ENCODE assay signal across 8 cellular contexts in the genomic region with DNA sequence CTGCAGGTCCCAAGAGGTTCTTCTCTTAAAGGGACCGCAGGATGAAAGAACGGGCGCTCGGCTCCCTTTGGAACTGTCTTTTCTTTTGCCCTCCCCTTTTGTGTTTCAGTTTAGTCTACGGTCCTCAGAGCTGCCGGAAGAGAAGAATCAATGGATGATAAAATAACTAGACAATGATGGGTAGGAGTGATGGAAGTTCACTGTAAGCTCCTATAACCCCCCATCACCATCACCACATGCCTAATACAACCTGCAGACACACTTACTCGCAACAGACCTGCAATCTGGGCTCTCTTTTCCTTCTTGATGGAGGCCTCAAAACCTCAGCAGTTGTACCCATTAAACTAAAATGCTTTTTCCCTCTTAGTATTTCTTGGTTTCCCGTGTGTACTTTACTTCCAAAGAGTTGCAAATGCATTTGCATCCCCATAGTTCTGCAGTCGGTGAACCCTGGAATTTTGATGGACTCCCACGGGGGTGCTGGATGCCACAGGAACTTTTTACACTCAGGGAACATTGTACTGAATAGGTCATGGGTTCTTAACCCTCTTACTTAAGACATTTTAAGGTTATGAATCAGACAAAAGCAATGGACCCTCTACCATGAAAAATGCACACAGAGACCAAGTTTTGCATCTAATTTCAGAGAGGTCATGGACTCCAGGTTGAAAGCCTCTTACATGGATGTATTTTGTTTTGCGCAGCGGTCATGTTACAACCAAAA. TPM values are rescaled to one million over a fixed set of nuclear protein-coding genes. Genes with fewer than 3 reads are reported as not detected.
DNase-seq lines count a peak whose midpoint lies in the region; ATAC-seq, FAIRE-seq and TF ChIP-seq lines count a peak whose summit lies in the region.

No MANE protein-coding gene starts in this region.

- H3K27me3 ChIP-seq in HepG2 (ENCODE audit: control insufficient read depth in 1 of 2, insufficient read depth in 2 of 2, low read length in 2 of 2) (no peaks in the 10 kb centered on the region), vagina (no peaks in the 10 kb centered on the region)

- TF ChIP-seq POLR2A in HepG2 (IDR thresholded peaks at IDR 0.05; ENCODE audit: insufficient read depth in 1 of 2, low read depth in 2 of 2, low read length in 2 of 2) (no peak), vagina (IDR thresholded peaks at IDR 0.05) (no peak)

- no peak for DNase-seq in stimulated activated naive CD8-positive, alpha-beta T cell treated with anti-CD3 and anti-CD28 coated beads, Interleukin-15, Interleukin-2, amounts not matched to agents 100 U/mL and 50 U/mL, for 24 hours
- DNase-seq in HepG2 (ENCODE audit: low spot score) (no peak), vagina (ENCODE audit: extremely low spot score in 2 of 2) (no peak), dermis blood vessel endothelial cell (no peak), HTR-8/SVneo (ENCODE audit: insufficient read length, low spot score) (no peak), NCI-H446 (lab: John Stamatoyannopoulos, UW) (no peak)

- in situ Hi-C loops in HepG2 (cut with HindIII; ENCODE audit: extremely low pct_ligation_motif_present, low pct_unique_long_range_greater_than_20kb) = no loop called here

- FAIRE-seq in HepG2 (lab: Jason Lieb, UNC) (no peak), HTR-8/SVneo (lab: Jason Lieb, UNC) (no peak)

- no peak for TF ChIP-seq EP300 in HepG2 (IDR thresholded peaks at IDR 0.05; ENCODE audit: low read depth in 2 of 2, low read length in 2 of 2)
- no peak for TF ChIP-seq EP300 in HepG2 (CRISPR knock-in tag; IDR thresholded peaks at IDR 0.05; ENCODE audit: borderline replicate concordance)

- H3K4me3 ChIP-seq in HepG2 (replicated peaks in 1 of 3; ENCODE audit: insufficient read depth in 1 of 3, low read depth in 2 of 3, low read length in 3 of 3) (peak overlapping the region; percentile 32 to 72 (median 62)), vagina (peak overlapping the region; percentile 65 to 73)

- H3K4me2 ChIP-seq in HepG2 (ENCODE audit: low read depth, low read length) = peak overlapping the region; percentile 73

- CTCF ChIA-PET in HepG2 (lab: Yijun Ruan, JAX; ENCODE audit: low intra/inter-chr PET ratio, low total read pairs) = no interaction called here

- H3K4me1 ChIP-seq in HepG2 (ENCODE audit: insufficient read depth, low read length) (peaks cover 19% of the 10 kb centered on the region), vagina (peaks cover 16% of the 10 kb centered on the region)

- no TSS peak for BruUV-seq in HepG2 (replicated peaks; lab: Mats Ljungman, UMichigan)

- peaks cover 7% of the 10 kb centered on the region for H3K9me3 ChIP-seq in HepG2 (ENCODE audit: low read length)
- H3K9me3 ChIP-seq in vagina = no peaks in the 10 kb centered on the region

- ATAC-seq in stimulated activated naive CD8-positive, alpha-beta T cell treated with anti-CD3 and anti-CD28 coated beads, Interleukin-15, Interleukin-2, amounts not matched to agents 100 U/mL and 50 U/mL, for 24 hours = no peak
- ATAC-seq in HepG2 = no peak; the same call in 2 of the 3 replicates

- intact Hi-C loops in HepG2 (cut with micrococcal nuclease; ENCODE audit: unreplicated experiment) (loop anchor here (2.0 to 5.0 kb wide), 2 partner anchors 25 to 150 kb away; a partner anchor contains a TSS), vagina (cut with DNase I) (no loop called here)

- peaks cover 7 to 22% of the 10 kb centered on the region in 2 experiments; a peak in 3 of 5 replicates for H3K36me3 ChIP-seq in HepG2 (replicated peaks in 1 of 2; ENCODE audit: control insufficient read depth in 1 of 2, insufficient read depth in 2 of 2, low read length in 2 of 2)
- peaks cover 0 to 17% of the 10 kb centered on the region in 2 donors for H3K36me3 ChIP-seq in vagina

- no peak for TF ChIP-seq RAD21 in HepG2 (CRISPR knock-in tag; IDR thresholded peaks at IDR 0.05)

- peak overlapping the region; percentile 99 for H3K27ac Mint-ChIP-seq in stimulated activated naive CD8-positive, alpha-beta T cell treated with anti-CD3 and anti-CD28 coated beads, Interleukin-15, Interleukin-2, amounts not matched to agents 100 ng/mL and 50 ng/mL, for 24 hours
- peak overlapping the region; percentile 99 for H3K27ac Mint-ChIP-seq in activated naive CD8-positive, alpha-beta T cell

- peaks cover 35% of the 10 kb centered on the region for H3K36me3 Mint-ChIP-seq in stimulated activated naive CD8-positive, alpha-beta T cell treated with anti-CD3 and anti-CD28 coated beads, Interleukin-15, Interleukin-2, amounts not matched to agents 100 ng/mL and 50 ng/mL, for 24 hours (ENCODE audit: low read depth)
- peaks cover 5% of the 10 kb centered on the region for H3K36me3 Mint-ChIP-seq in activated naive CD8-positive, alpha-beta T cell

- H3K27ac ChIP-seq in HepG2 (ENCODE audit: extremely low read length, insufficient read depth, low read length) (peak overlapping the region; percentile 87), vagina (peak overlapping the region; percentile 91)

- no peak for TF ChIP-seq CTCF in HepG2 (CRISPR knock-in tag; IDR thresholded peaks at IDR 0.05)
- TF ChIP-seq CTCF in vagina (IDR thresholded peaks at IDR 0.05) = no peak

- no peaks in the 10 kb centered on the region for H3K79me2 ChIP-seq in HepG2 (ENCODE audit: insufficient read depth, low read length)

- H3K27me3 Mint-ChIP-seq in stimulated activated naive CD8-positive, alpha-beta T cell treated with anti-CD3 and anti-CD28 coated beads, Interleukin-15, Interleukin-2, amounts not matched to agents 100 ng/mL and 50 ng/mL, for 24 hours = no peaks in the 10 kb centered on the region
- H3K27me3 Mint-ChIP-seq in activated naive CD8-positive, alpha-beta T cell = no peaks in the 10 kb centered on the region

- H3K9ac ChIP-seq in HepG2 (ENCODE audit: insufficient read depth, low read depth, low read length) = peak overlapping the region; percentile 77

- 19% methylated on average over 12 of the region's 12 CpGs for WGBS in HepG2 (ENCODE audit: low lambda C conversion rate)

- peaks cover 42% of the 10 kb centered on the region for H3K4me1 Mint-ChIP-seq in stimulated activated naive CD8-positive, alpha-beta T cell treated with anti-CD3 and anti-CD28 coated beads, Interleukin-15, Interleukin-2, amounts not matched to agents 100 ng/mL and 50 ng/mL, for 24 hours (ENCODE audit: low read depth)
- peaks cover 45% of the 10 kb centered on the region for H3K4me1 Mint-ChIP-seq in activated naive CD8-positive, alpha-beta T cell (ENCODE audit: low read depth)

- POLR2A ChIA-PET in HepG2 (lab: Yijun Ruan, JAX) = interaction anchor here (0.8 to 1.5 kb wide), 4 partner anchors 18 to 52 kb away, joined by 3 to 6 read pairs (median 6); a partner anchor contains a TSS

- H3K9me3 Mint-ChIP-seq in stimulated activated naive CD8-positive, alpha-beta T cell treated with anti-CD3 and anti-CD28 coated beads, Interleukin-15, Interleukin-2, amounts not matched to agents 100 ng/mL and 50 ng/mL, for 24 hours = no peaks in the 10 kb centered on the region
- no peaks in the 10 kb centered on the region for H3K9me3 Mint-ChIP-seq in activated naive CD8-positive, alpha-beta T cell (ENCODE audit: low read depth)

- H4K20me1 ChIP-seq in HepG2 (ENCODE audit: insufficient read depth, low read length) = no peaks in the 10 kb centered on the region

- peak overlapping the region; percentile 61 for H2AFZ ChIP-seq in HepG2 (ENCODE audit: low read length)

- H3K4me3 Mint-ChIP-seq in stimulated activated naive CD8-positive, alpha-beta T cell treated with anti-CD3 and anti-CD28 coated beads, Interleukin-15, Interleukin-2, amounts not matched to agents 100 ng/mL and 50 ng/mL, for 24 hours = peak overlapping the region; percentile 96
- peak overlapping the region; percentile 94 for H3K4me3 Mint-ChIP-seq in activated naive CD8-positive, alpha-beta T cell

RNA-seq across cellular contexts. Expression of a gene that starts 0.6 kb away (rescaled TPM):
- total RNA-seq in HepG2 (2016; rRNA removed; fragmentation: Illumina TruSeq; extraction: Trizol) (32.0 and 36.2 TPM in 2 replicates), vagina (13.0 TPM), dermis blood vessel endothelial cell (68.8 and 73.3 TPM in 2 replicates)
- total RNA-seq in HepG2 (2016; cell fraction: cytosol; rRNA removed; fragmentation: Illumina TruSeq; extraction: Trizol; ENCODE audit: low read depth) = 4.1 and 4.4 TPM in 2 replicates
- total RNA-seq in HepG2 (2016; cell fraction: insoluble cytoplasmic fraction; rRNA removed; fragmentation: Illumina TruSeq; extraction: Trizol) = 37.2 and 39.7 TPM in 2 replicates
- 15.6 and 17.0 TPM in 2 replicates for total RNA-seq in HepG2 (2016; cell fraction: membrane; rRNA removed; fragmentation: Illumina TruSeq; extraction: Trizol)
- 44.6 and 44.7 TPM in 2 replicates for total RNA-seq in HepG2 (2016; cell fraction: nucleus; rRNA removed; fragmentation: Illumina TruSeq; extraction: Trizol)
- 17.9 and 20.3 TPM in 2 replicates for polyA plus RNA-seq in HepG2 (2011; rRNA removed)
- polyA plus RNA-seq in HepG2 (2011; cell fraction: cytosol; rRNA removed) = 7.9 and 8.2 TPM in 2 replicates
- 43.2 and 45.6 TPM in 2 replicates for polyA plus RNA-seq in HepG2 (2011; cell fraction: nucleus; rRNA removed)
- polyA plus RNA-seq in HepG2 (2012) = 11.7 and 16.5 TPM in 2 replicates
- polyA plus RNA-seq in HepG2 (2016; cell fraction: cytosol; fragmentation: Illumina TruSeq; extraction: Trizol; ENCODE audit: low read depth) = 2.7 and 2.8 TPM in 2 replicates
- 27.2 and 30.5 TPM in 2 replicates for polyA plus RNA-seq in HepG2 (2016; cell fraction: insoluble cytoplasmic fraction; fragmentation: Illumina TruSeq; extraction: Trizol; ENCODE audit: low read depth)
- 8.9 and 10.1 TPM in 2 replicates for polyA plus RNA-seq in HepG2 (2016; cell fraction: membrane; fragmentation: Illumina TruSeq; extraction: Trizol; ENCODE audit: low read depth)
- polyA plus RNA-seq in HepG2 (2016; cell fraction: nucleus; fragmentation: Illumina TruSeq; extraction: Trizol; ENCODE audit: insufficient read depth, low read depth) = 62.2 and 65.3 TPM in 2 replicates
- 33.0 and 287 TPM in 2 replicates for polyA minus RNA-seq in HepG2 (2011; rRNA and poly(A)+ RNA removed; ENCODE audit: low replicate concordance)
- 7.7 and 9.6 TPM in 2 replicates for polyA minus RNA-seq in HepG2 (2011; cell fraction: cytosol; rRNA and poly(A)+ RNA removed)
- 15.8 and 22.1 TPM in 2 replicates for polyA minus RNA-seq in HepG2 (2011; cell fraction: nucleus; rRNA and poly(A)+ RNA removed)

RNA-seq across cellular contexts. Expression of a gene that starts 20.5 kb away (rescaled TPM):
- total RNA-seq in HepG2 (2016; rRNA removed; fragmentation: Illumina TruSeq; extraction: Trizol) (18.6 and 19.5 TPM in 2 replicates), vagina (69.0 TPM), dermis blood vessel endothelial cell (45.5 and 55.3 TPM in 2 replicates)
- 7.7 and 8.5 TPM in 2 replicates for total RNA-seq in HepG2 (2016; cell fraction: cytosol; rRNA removed; fragmentation: Illumina TruSeq; extraction: Trizol; ENCODE audit: low read depth)
- total RNA-seq in HepG2 (2016; cell fraction: insoluble cytoplasmic fraction; rRNA removed; fragmentation: Illumina TruSeq; extraction: Trizol) = 18.7 and 20.1 TPM in 2 replicates
- total RNA-seq in HepG2 (2016; cell fraction: membrane; rRNA removed; fragmentation: Illumina TruSeq; extraction: Trizol) = 16.6 and 17.9 TPM in 2 replicates
- 17.8 and 19.5 TPM in 2 replicates for total RNA-seq in HepG2 (2016; cell fraction: nucleus; rRNA removed; fragmentation: Illumina TruSeq; extraction: Trizol)
- 29.3 and 32.6 TPM in 2 replicates for polyA plus RNA-seq in HepG2 (2011; rRNA removed)
- polyA plus RNA-seq in HepG2 (2011; cell fraction: cytosol; rRNA removed) = 25.3 and 25.8 TPM in 2 replicates
- polyA plus RNA-seq in HepG2 (2011; cell fraction: nucleus; rRNA removed) = 36.5 and 43.7 TPM in 2 replicates
- polyA plus RNA-seq in HepG2 (2012) = 12.6 and 16.2 TPM in 2 replicates
- 3.9 and 4.4 TPM in 2 replicates for polyA plus RNA-seq in HepG2 (2016; cell fraction: cytosol; fragmentation: Illumina TruSeq; extraction: Trizol; ENCODE audit: low read depth)
- 19.7 and 20.5 TPM in 2 replicates for polyA plus RNA-seq in HepG2 (2016; cell fraction: insoluble cytoplasmic fraction; fragmentation: Illumina TruSeq; extraction: Trizol; ENCODE audit: low read depth)
- 11.0 and 12.5 TPM in 2 replicates for polyA plus RNA-seq in HepG2 (2016; cell fraction: membrane; fragmentation: Illumina TruSeq; extraction: Trizol; ENCODE audit: low read depth)
- polyA plus RNA-seq in HepG2 (2016; cell fraction: nucleus; fragmentation: Illumina TruSeq; extraction: Trizol; ENCODE audit: insufficient read depth, low read depth) = 31.3 and 33.3 TPM in 2 replicates
- polyA minus RNA-seq in HepG2 (2011; rRNA and poly(A)+ RNA removed; ENCODE audit: low replicate concordance) = 58.3 and 156 TPM in 2 replicates
- 14.8 and 17.7 TPM in 2 replicates for polyA minus RNA-seq in HepG2 (2011; cell fraction: cytosol; rRNA and poly(A)+ RNA removed)
- 29.6 and 32.7 TPM in 2 replicates for polyA minus RNA-seq in HepG2 (2011; cell fraction: nucleus; rRNA and poly(A)+ RNA removed)

RNA-seq across cellular contexts. Expression of a gene that starts 24.8 kb away (rescaled TPM):
- 29.0 and 30.2 TPM in 2 replicates for total RNA-seq in HepG2 (2016; rRNA removed; fragmentation: Illumina TruSeq; extraction: Trizol)
- 6.3 and 6.7 TPM in 2 replicates for total RNA-seq in HepG2 (2016; cell fraction: cytosol; rRNA removed; fragmentation: Illumina TruSeq; extraction: Trizol; ENCODE audit: low read depth)
- 27.8 and 30.0 TPM in 2 replicates for total RNA-seq in HepG2 (2016; cell fraction: insoluble cytoplasmic fraction; rRNA removed; fragmentation: Illumina TruSeq; extraction: Trizol)
- total RNA-seq in HepG2 (2016; cell fraction: membrane; rRNA removed; fragmentation: Illumina TruSeq; extraction: Trizol) = 9.8 and 12.1 TPM in 2 replicates
- 18.8 and 23.3 TPM in 2 replicates for total RNA-seq in HepG2 (2016; cell fraction: nucleus; rRNA removed; fragmentation: Illumina TruSeq; extraction: Trizol)
- 27.8 and 29.3 TPM in 2 replicates for polyA plus RNA-seq in HepG2 (2011; rRNA removed)
- polyA plus RNA-seq in HepG2 (2011; cell fraction: cytosol; rRNA removed) = 21.3 and 26.7 TPM in 2 replicates
- 89.4 and 101 TPM in 2 replicates for polyA plus RNA-seq in HepG2 (2011; cell fraction: nucleus; rRNA removed)
- polyA plus RNA-seq in HepG2 (2012) = 13.2 and 18.5 TPM in 2 replicates
- polyA plus RNA-seq in HepG2 (2016; cell fraction: cytosol; fragmentation: Illumina TruSeq; extraction: Trizol; ENCODE audit: low read depth) = 6.6 and 7.1 TPM in 2 replicates
- polyA plus RNA-seq in HepG2 (2016; cell fraction: insoluble cytoplasmic fraction; fragmentation: Illumina TruSeq; extraction: Trizol; ENCODE audit: low read depth) = 32.9 and 33.5 TPM in 2 replicates
- polyA plus RNA-seq in HepG2 (2016; cell fraction: membrane; fragmentation: Illumina TruSeq; extraction: Trizol; ENCODE audit: low read depth) = 9.9 and 10.0 TPM in 2 replicates
- polyA plus RNA-seq in HepG2 (2016; cell fraction: nucleus; fragmentation: Illumina TruSeq; extraction: Trizol; ENCODE audit: insufficient read depth, low read depth) = 46.6 and 51.9 TPM in 2 replicates
- 34.1 and 67.3 TPM in 2 replicates for polyA minus RNA-seq in HepG2 (2011; rRNA and poly(A)+ RNA removed; ENCODE audit: low replicate concordance)
- polyA minus RNA-seq in HepG2 (2011; cell fraction: cytosol; rRNA and poly(A)+ RNA removed) = 11.9 and 16.5 TPM in 2 replicates
- polyA minus RNA-seq in HepG2 (2011; cell fraction: nucleus; rRNA and poly(A)+ RNA removed) = 13.3 and 13.8 TPM in 2 replicates
- 30.9 TPM for total RNA-seq in vagina
- 5.3 TPM in 2 replicates for total RNA-seq in dermis blood vessel endothelial cell

RNA-seq across cellular contexts. Expression of a gene that starts 51.7 kb away (rescaled TPM):
- total RNA-seq in HepG2 (2016; rRNA removed; fragmentation: Illumina TruSeq; extraction: Trizol) = 336 and 414 TPM in 2 replicates
- 180 and 186 TPM in 2 replicates for total RNA-seq in HepG2 (2016; cell fraction: cytosol; rRNA removed; fragmentation: Illumina TruSeq; extraction: Trizol; ENCODE audit: low read depth)
- 337 and 459 TPM in 2 replicates for total RNA-seq in HepG2 (2016; cell fraction: insoluble cytoplasmic fraction; rRNA removed; fragmentation: Illumina TruSeq; extraction: Trizol)
- 216 and 229 TPM in 2 replicates for total RNA-seq in HepG2 (2016; cell fraction: membrane; rRNA removed; fragmentation: Illumina TruSeq; extraction: Trizol)
- total RNA-seq in HepG2 (2016; cell fraction: nucleus; rRNA removed; fragmentation: Illumina TruSeq; extraction: Trizol) = 150 and 151 TPM in 2 replicates
- 364 and 383 TPM in 2 replicates for polyA plus RNA-seq in HepG2 (2011; rRNA removed)
- polyA plus RNA-seq in HepG2 (2011; cell fraction: cytosol; rRNA removed) = 449 and 490 TPM in 2 replicates
- polyA plus RNA-seq in HepG2 (2011; cell fraction: nucleus; rRNA removed) = 275 and 307 TPM in 2 replicates
- 200 and 247 TPM in 2 replicates for polyA plus RNA-seq in HepG2 (2012)
- polyA plus RNA-seq in HepG2 (2016; cell fraction: cytosol; fragmentation: Illumina TruSeq; extraction: Trizol; ENCODE audit: low read depth) = 167 and 178 TPM in 2 replicates
- 392 and 404 TPM in 2 replicates for polyA plus RNA-seq in HepG2 (2016; cell fraction: insoluble cytoplasmic fraction; fragmentation: Illumina TruSeq; extraction: Trizol; ENCODE audit: low read depth)
- polyA plus RNA-seq in HepG2 (2016; cell fraction: membrane; fragmentation: Illumina TruSeq; extraction: Trizol; ENCODE audit: low read depth) = 186 and 200 TPM in 2 replicates
- 265 and 270 TPM in 2 replicates for polyA plus RNA-seq in HepG2 (2016; cell fraction: nucleus; fragmentation: Illumina TruSeq; extraction: Trizol; ENCODE audit: insufficient read depth, low read depth)
- 277 and 543 TPM in 2 replicates for polyA minus RNA-seq in HepG2 (2011; rRNA and poly(A)+ RNA removed; ENCODE audit: low replicate concordance)
- 101 and 117 TPM in 2 replicates for polyA minus RNA-seq in HepG2 (2011; cell fraction: cytosol; rRNA and poly(A)+ RNA removed)
- 64.9 and 71.7 TPM in 2 replicates for polyA minus RNA-seq in HepG2 (2011; cell fraction: nucleus; rRNA and poly(A)+ RNA removed)
- total RNA-seq in vagina = 292 TPM
- 322 and 414 TPM in 2 replicates for total RNA-seq in dermis blood vessel endothelial cell
